In the genomic region with DNA sequence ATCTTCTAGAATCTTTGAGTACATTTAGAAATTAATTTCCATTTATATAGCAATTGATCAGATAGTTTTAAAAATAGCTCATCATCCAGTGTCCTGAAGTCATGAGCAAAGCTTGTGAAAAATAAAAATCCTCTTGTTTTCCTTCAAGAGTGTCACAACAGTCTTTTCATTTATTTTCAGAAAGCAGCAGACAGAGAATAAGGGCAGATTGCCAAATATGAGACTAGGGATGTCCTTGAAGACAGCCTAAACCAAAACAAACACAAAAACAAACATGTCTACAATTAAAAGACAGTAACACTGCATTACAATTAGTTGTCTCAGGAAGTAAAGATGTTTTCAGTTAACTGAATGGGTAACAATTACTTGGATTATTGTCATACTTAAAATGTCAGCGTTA, we compare ENCODE assay signal across 18 cellular contexts.
DNase-seq lines count a peak whose midpoint lies in the region; ATAC-seq lines count a peak whose summit lies in the region.
"Had no signal": no experiment of that assay in that cellular context is flagged by ENCODE, and none has a peak within 500 bp of the region (broad histone marks: within the 10 kb centered on the region; RNA-seq: fewer than 3 reads in every experiment).

No MANE protein-coding gene starts in this region.

- H3K4me3 ChIP-seq in SK-N-MC, result no peak overlapping the region
- H3K4me3 ChIP-seq: A549, MG63 had no signal

- DNase-seq in NCI-H2227 treated with DMSO at 0.1 percent for 48 hours (lab: John Stamatoyannopoulos, UW) (peak; percentile 16), NCI-H2227 (lab: John Stamatoyannopoulos, UW; ENCODE audit: unreplicated experiment) (no peak), EH (ENCODE audit: low read depth) (peak; percentile 13), SK-N-MC (ENCODE audit: low read depth, low spot score) (no peak), myocyte (ENCODE audit: low read depth) (peak; percentile 5), inferior parietal cortex (ENCODE audit: extremely low spot score) (no peak)
- no peak for DNase-seq in activated CD8-positive, alpha-beta memory T cell treated with anti-CD3 and anti-CD28 coated beads, Interleukin-2, amount 50 U/mL, for 48 hours
- DNase-seq: CD8-positive, alpha-beta memory T cell; KG1; MG63; NCI-H187 treated with DMSO at 0.1 percent for 48 hours; NCI-H2171; NCI-H524; SHP77 had no signal

- peak overlapping the region; percentile 13 for H3K9ac ChIP-seq in SK-N-MC (ENCODE audit: insufficient read length)

- H3K27ac ChIP-seq in SK-N-MC, result no peak overlapping the region
- H3K27ac ChIP-seq: A549, RWPE1 had no signal

- no peaks in the 10 kb centered on the region for H3K36me3 ChIP-seq in SK-N-MC (ENCODE audit: insufficient read depth, low read length)
- H3K36me3 ChIP-seq: MG63 had no signal

- no peak for ATAC-seq in HG03457 (IDR thresholded peaks at IDR 0.05; ENCODE audit: unreplicated experiment)
- ATAC-seq: A549, Panc1 had no signal

- H3K9me3 ChIP-seq in SK-N-MC (ENCODE audit: low read depth, low read length), result no peaks in the 10 kb centered on the region
- H3K9me3 ChIP-seq: A549 had no signal

Comparison
In these comparisons a context has a peak if more than half of its experiments do, and no peak if none do; other contexts are left out.
1. DNase-seq: peak in NCI-H2227 treated with DMSO at 0.1 percent for 48 hours (single experiment), EH (single experiment) and myocyte (single experiment); none in NCI-H2227 (single experiment), SK-N-MC (single experiment), inferior parietal cortex (single experiment) and activated CD8-positive, alpha-beta memory T cell treated with anti-CD3 and anti-CD28 coated beads, Interleukin-2, amount 50 U/mL, for 48 hours (single experiment).